Comparison of ENCODE assay signal across 31 cellular contexts in the genomic region with DNA sequence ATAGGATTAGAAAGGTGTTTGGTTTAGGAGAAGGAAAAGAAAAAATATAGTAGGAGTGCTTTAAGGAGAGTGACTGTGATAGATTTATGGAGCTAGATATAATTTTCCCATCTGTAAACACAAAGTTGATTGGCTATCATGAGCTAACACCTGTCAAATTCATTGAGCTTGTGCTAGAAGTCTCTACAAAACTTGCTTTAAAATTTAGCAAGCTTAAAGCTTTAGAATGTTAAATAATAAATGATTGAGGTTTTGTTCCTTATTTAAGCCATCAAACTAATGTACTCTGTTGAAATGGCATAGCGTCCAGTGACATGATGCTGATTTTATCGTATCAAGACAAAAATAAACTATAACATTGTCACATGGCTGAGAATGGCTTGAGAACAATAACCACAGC.
DNase-seq lines count a peak whose midpoint lies in the region; ATAC-seq and TF ChIP-seq lines count a peak whose summit lies in the region.
"Had no signal": no experiment of that assay in that cellular context is flagged by ENCODE, and none has a peak within 500 bp of the region (broad histone marks: within the 10 kb centered on the region; RNA-seq: fewer than 3 reads in every experiment).

No MANE protein-coding gene starts in this region.

- DNase-seq in HAP-1 (ENCODE audit: low spot score in 2 of 2) (peak; percentile 33 to 96), neural progenitor cell (ENCODE audit: low spot score) (no peak), body of pancreas (no peak)
- DNase-seq: 8988T; ACHN; AML-193; BE2C; C1 segment of cervical spinal cord; Caco-2; Calu3; CD4-positive, alpha-beta memory T cell; CD4-positive, alpha-beta T cell; CD4-positive, CD25-positive, alpha-beta regulatory T cell; CD8-positive, alpha-beta memory T cell; CD8-positive, alpha-beta T cell; COR-L47; DMS 273 treated with DMSO at 0.1 percent for 48 hours; DMS153; DMS53; DMS79; DMS79 treated with DMSO at 0.1 percent for 48 hours; DND-41; EL had no signal

- H3K9ac ChIP-seq in neural progenitor cell, result no peak overlapping the region
- H3K9ac ChIP-seq: BLaER1; BLaER1 treated with 17β-estradiol and CSF1 and Interleukin-3, amounts not matched to agents 10 nM and 100 nM had no signal

- in situ Hi-C loops in HAP-1 (cut with MboI; ENCODE audit: low sequenced_read_pairs), result no loop called here

- no peaks in the 10 kb centered on the region for H4K20me1 ChIP-seq in neural progenitor cell (ENCODE audit: low read depth)
- H4K20me1 ChIP-seq: BLaER1; BLaER1 treated with 17β-estradiol and CSF1 and Interleukin-3, amounts not matched to agents 10 nM and 100 nM had no signal

- H3K36me3 Mint-ChIP-seq in neural progenitor cell, result no peaks in the 10 kb centered on the region
- H3K36me3 Mint-ChIP-seq: CD14-positive monocyte; CD4-positive, alpha-beta memory T cell; CD4-positive, CD25-positive, alpha-beta regulatory T cell; CD8-positive, alpha-beta T cell had no signal

- H3K27me3 Mint-ChIP-seq in neural progenitor cell (ENCODE audit: insufficient read depth, low read depth), result no peaks in the 10 kb centered on the region
- H3K27me3 Mint-ChIP-seq: B cell; CD4-positive, alpha-beta memory T cell; CD4-positive, alpha-beta T cell; CD4-positive, CD25-positive, alpha-beta regulatory T cell; CD8-positive, alpha-beta memory T cell had no signal

- H3K4me1 ChIP-seq in HAP-1 (peaks cover 45% of the 10 kb centered on the region), neural progenitor cell (peaks cover 27% of the 10 kb centered on the region), body of pancreas (no peaks in the 10 kb centered on the region)
- H3K4me1 ChIP-seq: A549; BE2C; BLaER1; BLaER1 treated with 17β-estradiol and CSF1 and Interleukin-3, amounts not matched to agents 10 nM and 100 nM; Caco-2 had no signal

- no peaks in the 10 kb centered on the region for H3K36me3 ChIP-seq in HAP-1 (replicated peaks)
- H3K36me3 ChIP-seq in neural progenitor cell, result no peaks in the 10 kb centered on the region
- H3K36me3 ChIP-seq in body of pancreas (replicated peaks in 1 of 2; ENCODE audit: insufficient read depth in 1 of 2, low read depth in 2 of 2), result no peaks in the 10 kb centered on the region
- H3K36me3 ChIP-seq: BE2C; BLaER1; BLaER1 treated with 17β-estradiol and CSF1 and Interleukin-3, amounts not matched to agents 10 nM and 100 nM had no signal

- H3K4me2 ChIP-seq in neural progenitor cell, result no peak overlapping the region
- H3K4me2 ChIP-seq: A549; BLaER1; BLaER1 treated with 17β-estradiol and CSF1 and Interleukin-3, amounts not matched to agents 10 nM and 100 nM had no signal

- no peak for TF ChIP-seq POLR2A in body of pancreas (IDR thresholded peaks at IDR 0.05)

- no peaks in the 10 kb centered on the region for H3K9me3 Mint-ChIP-seq in neural progenitor cell

- no peak for TF ChIP-seq CTCF in neural progenitor cell (IDR thresholded peaks at IDR 0.05)
- TF ChIP-seq CTCF in body of pancreas (IDR thresholded peaks at IDR 0.05), result no peak

- intact Hi-C loops in body of pancreas (cut with DNase I), result no loop called here

- H3K27ac ChIP-seq in neural progenitor cell (no peak overlapping the region), body of pancreas (no peak overlapping the region)
- H3K27ac ChIP-seq: 22Rv1; A549; BLaER1; BLaER1 treated with 17β-estradiol and CSF1 and Interleukin-3, amounts not matched to agents 10 nM and 100 nM; C4-2B had no signal

- ATAC-seq in body of pancreas (no peak), GM19395 (IDR thresholded peaks at IDR 0.05; ENCODE audit: unreplicated experiment) (no peak)
- ATAC-seq: A549; CD8-positive, alpha-beta T cell had no signal

- H3K4me3 ChIP-seq in HAP-1 (no peak overlapping the region), neural progenitor cell (no peak overlapping the region), body of pancreas (no peak overlapping the region)
- H3K4me3 ChIP-seq: A549; BLaER1; BLaER1 treated with 17β-estradiol and CSF1 and Interleukin-3, amounts not matched to agents 10 nM and 100 nM had no signal

- H2AFZ ChIP-seq in neural progenitor cell (replicated peaks), result peak overlapping the region; percentile 47

- H3K4me1 Mint-ChIP-seq in neural progenitor cell, result peaks cover 6% of the 10 kb centered on the region
- H3K4me1 Mint-ChIP-seq: B cell; CD14-positive monocyte; CD4-positive, alpha-beta memory T cell; CD4-positive, CD25-positive, alpha-beta regulatory T cell; CD8-positive, alpha-beta memory T cell had no signal

- 56% methylated on average over 2 of the region's 2 CpGs for WGBS in body of pancreas, 2 donors

- no peaks in the 10 kb centered on the region for H3K79me2 ChIP-seq in neural progenitor cell (ENCODE audit: low read depth)

- H3K4me3 Mint-ChIP-seq in neural progenitor cell, result no peak overlapping the region
- H3K4me3 Mint-ChIP-seq: B cell; CD14-positive monocyte; CD4-positive, alpha-beta memory T cell; CD4-positive, alpha-beta T cell; CD4-positive, CD25-positive, alpha-beta regulatory T cell; CD8-positive, alpha-beta memory T cell; CD8-positive, alpha-beta T cell had no signal

- H3K9me3 ChIP-seq in HAP-1, result no peaks in the 10 kb centered on the region
- no peaks in the 10 kb centered on the region for H3K9me3 ChIP-seq in neural progenitor cell (ENCODE audit: low read depth)
- no peaks in the 10 kb centered on the region for H3K9me3 ChIP-seq in body of pancreas
- H3K9me3 ChIP-seq: BE2C; BLaER1; BLaER1 treated with 17β-estradiol and CSF1 and Interleukin-3, amounts not matched to agents 10 nM and 100 nM; Caco-2 had no signal

- H3K27me3 ChIP-seq in HAP-1 (ENCODE audit: low read depth) (no peaks in the 10 kb centered on the region), neural progenitor cell (no peaks in the 10 kb centered on the region), body of pancreas (no peaks in the 10 kb centered on the region)
- H3K27me3 ChIP-seq: BE2C; BLaER1; BLaER1 treated with 17β-estradiol and CSF1 and Interleukin-3, amounts not matched to agents 10 nM and 100 nM had no signal

- no peaks in the 10 kb centered on the region for H3F3A ChIP-seq in neural progenitor cell (ENCODE audit: low read depth)

- no peak overlapping the region for H3K27ac Mint-ChIP-seq in neural progenitor cell
- H3K27ac Mint-ChIP-seq: B cell; CD14-positive monocyte; CD4-positive, alpha-beta memory T cell; CD4-positive, alpha-beta T cell; CD4-positive, CD25-positive, alpha-beta regulatory T cell; CD8-positive, alpha-beta memory T cell; CD8-positive, alpha-beta T cell had no signal

Comparison
In these comparisons a context has a peak if more than half of its experiments do, and no peak if none do; other contexts are left out.
1. DNase-seq: peak in HAP-1 (2 of 2); none in neural progenitor cell (single experiment) and body of pancreas (0 of 4).